In genomic region chr11:128482512-128483191, GRCh38 we compare ENCODE assay signal across 7 cellular contexts.
DNase-seq lines count a peak whose midpoint lies in the region; ATAC-seq and TF ChIP-seq lines count a peak whose summit lies in the region.

No MANE protein-coding gene starts in this region.

- ATAC-seq in GM19035 (IDR thresholded peaks at IDR 0.05; ENCODE audit: unreplicated experiment) (peak; percentile 58), HG03025 (IDR thresholded peaks at IDR 0.05; ENCODE audit: low FRiP score, unreplicated experiment) (peak; percentile 59), gastroesophageal sphincter (peak; percentile 45), upper lobe of right lung (peak; percentile 14)

- H3K4me3 ChIP-seq in gastroesophageal sphincter (no peak overlapping the region), upper lobe of right lung (peak overlapping the region; percentile 33)

- no peaks in the 10 kb centered on the region for H3K27me3 ChIP-seq in gastroesophageal sphincter
- no peaks in the 10 kb centered on the region for H3K27me3 ChIP-seq in upper lobe of right lung

- H3K27ac ChIP-seq in gastroesophageal sphincter: peak overlapping the region in 3 of 4 donors; percentile 61 to 74 (median 72)
- H3K27ac ChIP-seq in upper lobe of right lung: peak overlapping the region; percentile 79

- H3K4me3 Mint-ChIP-seq in T-helper 2 cell treated with Interferon-gamma antibody and Interleukin-4, amounts not matched to agents 5 μg/mL and 100 μg/mL, for 36 hours: peak overlapping the region; percentile 84

- no peaks in the 10 kb centered on the region for H3K9me3 Mint-ChIP-seq in T-helper 2 cell treated with Interferon-gamma antibody and Interleukin-4, amounts not matched to agents 5 μg/mL and 100 μg/mL, for 36 hours

- H3K9me3 ChIP-seq in gastroesophageal sphincter: no peaks in the 10 kb centered on the region
- H3K9me3 ChIP-seq in upper lobe of right lung: no peaks in the 10 kb centered on the region

- no peak for TF ChIP-seq EP300 in gastroesophageal sphincter (IDR thresholded peaks at IDR 0.05)

- H3K36me3 Mint-ChIP-seq in T-helper 2 cell treated with Interferon-gamma antibody and Interleukin-4, amounts not matched to agents 5 μg/mL and 100 μg/mL, for 36 hours (ENCODE audit: low read depth): peaks cover 96% of the 10 kb centered on the region

- H3K27me3 Mint-ChIP-seq in T-helper 2 cell treated with Interferon-gamma antibody and Interleukin-4, amounts not matched to agents 5 μg/mL and 100 μg/mL, for 36 hours (ENCODE audit: low read depth): no peaks in the 10 kb centered on the region

- H3K4me1 Mint-ChIP-seq in T-helper 2 cell treated with Interferon-gamma antibody and Interleukin-4, amounts not matched to agents 5 μg/mL and 100 μg/mL, for 36 hours (ENCODE audit: low read depth): peaks cover 94% of the 10 kb centered on the region

- TF ChIP-seq CTCF in gastroesophageal sphincter (IDR thresholded peaks at IDR 0.05) (no peak), upper lobe of right lung (IDR thresholded peaks at IDR 0.05) (no peak)

- H3K36me3 ChIP-seq in gastroesophageal sphincter (peaks cover 0 to 64% of the 10 kb centered on the region in 2 donors), upper lobe of right lung (peaks cover 73% of the 10 kb centered on the region)

- intact Hi-C loops in upper lobe of right lung (cut with DNase I): loop anchor here (10.0 kb wide), 1 partner anchor 188 kb away; no protein-coding TSS in a partner anchor

- 60 to 96% methylated on average over 1 to 4 of the region's 11 CpGs for WGBS in gastroesophageal sphincter (ENCODE audit: low coverage in 1 of 2), 2 donors

- H3K4me1 ChIP-seq in gastroesophageal sphincter (peaks cover 4 to 62% (median 17%) of the 10 kb centered on the region in 3 donors), upper lobe of right lung (peaks cover 62% of the 10 kb centered on the region)

- peak overlapping the region; percentile 93 for H3K27ac Mint-ChIP-seq in T-helper 2 cell treated with Interferon-gamma antibody and Interleukin-4, amounts not matched to agents 5 μg/mL and 100 μg/mL, for 36 hours

- no peak for TF ChIP-seq POLR2A in gastroesophageal sphincter (IDR thresholded peaks at IDR 0.05)

- DNase-seq in T-helper 2 cell treated with Interferon-gamma antibody and Interleukin-4, amounts not matched to agents 5 μg/mL and 100 μg/mL, for 36 hours (ENCODE audit: low spot score): peak; percentile 69
- DNase-seq in upper lobe of right lung (no peak), NCI-H146 treated with DMSO at 0.1 percent for 48 hours (lab: John Stamatoyannopoulos, UW; ENCODE audit: unreplicated experiment) (no peak), occipital lobe (lab: John Stamatoyannopoulos, UW) (no peak)
